Comparison of ENCODE assay signal across 17 cellular contexts in the genomic region with DNA sequence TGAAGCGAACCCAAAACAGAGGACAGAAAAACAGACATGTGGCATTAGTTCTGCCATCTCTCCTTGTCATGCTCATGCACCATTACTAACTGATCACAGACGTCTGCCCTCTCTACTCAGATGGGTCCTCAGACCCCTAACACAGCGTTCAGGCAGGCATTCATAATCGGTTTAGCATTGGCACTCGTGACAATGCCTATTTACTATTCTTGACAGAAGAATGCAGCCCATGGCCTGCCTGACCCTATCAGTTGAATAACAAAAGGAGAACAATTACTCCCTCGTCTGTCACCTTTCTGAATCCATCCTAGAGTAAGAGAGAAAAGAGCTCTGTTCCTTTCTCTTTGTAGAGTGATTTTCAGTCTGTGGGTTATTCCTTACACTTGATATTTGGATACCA.
"Had no signal": no experiment of that assay in that cellular context is flagged by ENCODE, and none has a peak within 500 bp of the region (broad histone marks: within the 10 kb centered on the region; RNA-seq: fewer than 3 reads in every experiment).

No MANE protein-coding gene starts in this region.

- H3K36me3 ChIP-seq: ascending aorta, cardiac muscle cell had no signal

- H3K9me3 ChIP-seq: ascending aorta, testis had no signal

- H3K4me3 Mint-ChIP-seq: activated CD8-positive, alpha-beta memory T cell treated with anti-CD3 and anti-CD28 coated beads, Interleukin-2, amount 10 ng/mL, durations not matched to agents 7 days and 5 days; activated naive CD8-positive, alpha-beta T cell treated with anti-CD3 and anti-CD28 coated beads, Interleukin-2, amount 10 ng/mL, durations not matched to agents 7 days and 5 days; stimulated activated naive CD8-positive, alpha-beta T cell treated with anti-CD3 and anti-CD28 coated beads, Interleukin-15, Interleukin-2, amounts not matched to agents 100 ng/mL and 50 ng/mL, for 24 hours had no signal

- H3K27ac ChIP-seq: cardiac muscle cell, epithelial cell of prostate, hepatocyte, parathyroid adenoma, testis had no signal

- H3K4me3 ChIP-seq: ascending aorta, cardiac muscle cell, hepatocyte, testis had no signal

- H3K9me3 Mint-ChIP-seq: activated naive CD8-positive, alpha-beta T cell treated with anti-CD3 and anti-CD28 coated beads, Interleukin-2, amount 10 ng/mL, durations not matched to agents 7 days and 5 days; stimulated activated naive CD8-positive, alpha-beta T cell treated with anti-CD3 and anti-CD28 coated beads, Interleukin-15, Interleukin-2, amounts not matched to agents 100 ng/mL and 50 ng/mL, for 24 hours had no signal

- DNase-seq: activated CD4-positive, alpha-beta T cell treated with anti-CD3 and anti-CD28 coated beads, Interleukin-2, amount 50 U/mL, for 48 hours; activated CD4-positive, CD25-positive, alpha-beta regulatory T cell treated with anti-CD3 and anti-CD28 coated beads, Interleukin-2, amount 50 U/mL, for 72 hours; activated CD8-positive, alpha-beta memory T cell treated with anti-CD3 and anti-CD28 coated beads, Interleukin-2, amount 10 ng/mL, durations not matched to agents 7 days and 5 days; activated gamma-delta T cell; activated naive CD8-positive, alpha-beta T cell treated with anti-CD3 and anti-CD28 coated beads, Interleukin-2, amount 10 ng/mL, durations not matched to agents 7 days and 5 days; activated T-cell treated with anti-CD3 and anti-CD28 coated beads, Interleukin-2, amount 50 U/mL, for 48 hours; effector memory CD4-positive, alpha-beta T cell; kidney glomerular epithelial cell; stimulated activated CD4-positive, alpha-beta T cell treated with anti-CD3 and anti-CD28 coated beads, Interleukin-4, amount 100 ng/mL, for 1 hour; stimulated activated CD8-positive, alpha-beta memory T cell treated with anti-CD3 and anti-CD28 coated beads, Interleukin-4, amount 100 ng/mL, for 48 hours; testis had no signal

- H3K27ac Mint-ChIP-seq: activated CD8-positive, alpha-beta memory T cell treated with anti-CD3 and anti-CD28 coated beads, Interleukin-2, amount 10 ng/mL, durations not matched to agents 7 days and 5 days; activated naive CD8-positive, alpha-beta T cell treated with anti-CD3 and anti-CD28 coated beads, Interleukin-2, amount 10 ng/mL, durations not matched to agents 7 days and 5 days; stimulated activated naive CD8-positive, alpha-beta T cell treated with anti-CD3 and anti-CD28 coated beads, Interleukin-15, Interleukin-2, amounts not matched to agents 100 ng/mL and 50 ng/mL, for 24 hours had no signal

- H3K4me1 ChIP-seq: ascending aorta, parathyroid adenoma, testis had no signal

- H3K27me3 Mint-ChIP-seq: activated CD8-positive, alpha-beta memory T cell treated with anti-CD3 and anti-CD28 coated beads, Interleukin-2, amount 10 ng/mL, durations not matched to agents 7 days and 5 days; activated naive CD8-positive, alpha-beta T cell treated with anti-CD3 and anti-CD28 coated beads, Interleukin-2, amount 10 ng/mL, durations not matched to agents 7 days and 5 days; stimulated activated naive CD8-positive, alpha-beta T cell treated with anti-CD3 and anti-CD28 coated beads, Interleukin-15, Interleukin-2, amounts not matched to agents 100 ng/mL and 50 ng/mL, for 24 hours had no signal

- H3K4me1 Mint-ChIP-seq: activated CD8-positive, alpha-beta memory T cell treated with anti-CD3 and anti-CD28 coated beads, Interleukin-2, amount 10 ng/mL, durations not matched to agents 7 days and 5 days; activated naive CD8-positive, alpha-beta T cell treated with anti-CD3 and anti-CD28 coated beads, Interleukin-2, amount 10 ng/mL, durations not matched to agents 7 days and 5 days had no signal

- H3K36me3 Mint-ChIP-seq: activated CD8-positive, alpha-beta memory T cell treated with anti-CD3 and anti-CD28 coated beads, Interleukin-2, amount 10 ng/mL, durations not matched to agents 7 days and 5 days; activated naive CD8-positive, alpha-beta T cell treated with anti-CD3 and anti-CD28 coated beads, Interleukin-2, amount 10 ng/mL, durations not matched to agents 7 days and 5 days had no signal

- H3K27me3 ChIP-seq: ascending aorta, cardiac muscle cell, hepatocyte, testis had no signal
